In the genomic region with DNA sequence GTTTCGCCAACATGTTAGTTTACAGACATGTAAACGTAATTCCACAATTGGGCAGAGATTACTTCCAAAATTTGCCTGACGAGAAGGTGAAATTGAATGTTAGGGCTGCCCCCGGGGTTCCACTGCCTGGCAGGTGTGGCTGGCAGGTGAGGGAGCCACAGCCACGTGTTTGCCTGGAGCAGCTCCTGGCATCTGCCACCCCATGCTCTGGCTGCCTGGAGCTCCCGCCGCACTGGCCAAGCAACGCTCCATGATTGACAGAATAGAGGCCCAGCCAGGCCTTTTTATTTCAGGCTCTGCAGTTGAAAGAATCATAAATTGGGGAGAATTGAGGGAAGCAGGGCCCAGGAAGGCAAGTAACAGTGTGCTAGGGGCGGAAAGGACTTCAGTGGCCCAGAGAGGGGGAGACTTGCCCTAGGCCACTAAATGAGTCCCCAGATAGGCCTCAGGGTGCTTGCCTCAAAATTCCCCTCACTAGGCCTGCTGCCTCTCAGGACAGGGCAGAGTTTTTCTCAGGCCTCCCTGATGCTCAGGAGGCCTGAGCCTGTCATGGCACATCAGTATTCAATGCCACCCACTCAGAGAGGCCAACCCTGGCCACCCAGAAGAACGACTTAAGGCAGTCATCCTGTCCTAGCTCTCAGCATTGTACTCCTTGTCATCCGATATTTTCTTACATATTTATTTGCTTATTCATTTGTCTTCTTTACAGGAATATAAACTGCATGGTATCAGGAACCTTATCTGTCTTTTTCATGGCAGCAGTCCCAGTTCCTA, we compare ENCODE assay signal across 19 cellular contexts. TPM values are rescaled to one million over a fixed set of nuclear protein-coding genes. Genes with fewer than 3 reads are reported as not detected.
DNase-seq lines count a peak whose midpoint lies in the region; ATAC-seq and TF ChIP-seq lines count a peak whose summit lies in the region.
"Had no signal": no experiment of that assay in that cellular context is flagged by ENCODE, and none has a peak within 500 bp of the region (broad histone marks: within the 10 kb centered on the region; RNA-seq: fewer than 3 reads in every experiment).

No MANE protein-coding gene starts in this region.

- TF ChIP-seq CTCF in WTC11 (IDR thresholded peaks at IDR 0.05), result no peak

- intact Hi-C loops in left cardiac atrium (cut with DNase I), result no loop called here

- POLR2A ChIA-PET in WTC11 (lab: Charles Lee), result no interaction called here

- CTCF ChIA-PET in WTC11 (lab: Charles Lee), result interaction anchor here (0.6 to 1.5 kb wide), 2 partner anchors 13 to 89 kb away, joined by 4 read pairs; no protein-coding TSS in a partner anchor

- peaks cover 20% of the 10 kb centered on the region for H3K4me1 Mint-ChIP-seq in WTC11

- DNase-seq in NCI-H146 (lab: John Stamatoyannopoulos, UW), result peak; percentile 45
- DNase-seq in NCI-H146 treated with DMSO at 0.1 percent for 48 hours (lab: John Stamatoyannopoulos, UW; ENCODE audit: unreplicated experiment), result no peak
- DNase-seq in COLO668 (lab: John Stamatoyannopoulos, UW; ENCODE audit: unreplicated experiment), result peak; percentile 47
- no peak for DNase-seq in WTC11 (ENCODE audit: low spot score)
- no peak for DNase-seq in left cardiac atrium
- DNase-seq in CD1c-positive myeloid dendritic cell (ENCODE audit: extremely low spot score), result no peak
- DNase-seq in activated effector memory CD4-positive, alpha-beta T cell treated with anti-CD3 and anti-CD28 coated beads, Interleukin-2, amount 50 U/mL, for 16 hours, result no peak
- DNase-seq: activated CD4-positive, alpha-beta T cell treated with anti-CD3 and anti-CD28 coated beads, Interleukin-2, amount 10 ng/mL, durations not matched to agents 7 days and 5 days; activated CD8-positive, alpha-beta memory T cell treated with anti-CD3 and anti-CD28 coated beads, Interleukin-2, amount 50 U/mL, for 48 hours; central memory CD4-positive, alpha-beta T cell; effector memory CD4-positive, alpha-beta T cell; KBM-7; left lung; mucosa of descending colon; MV-4-11; spleen; stimulated activated CD4-positive, alpha-beta T cell treated with anti-CD3 and anti-CD28 coated beads, Interleukin-4, amount 100 ng/mL, for 4 hours had no signal

- no peak overlapping the region for H3K27ac Mint-ChIP-seq in WTC11

- ATAC-seq in WTC11 (0 out of 2 replicates have a peak, but pooled peaks have one; percentile 28), left cardiac atrium (peak; percentile 50 to 53), HG03432 (IDR thresholded peaks at IDR 0.05; ENCODE audit: unreplicated experiment) (no peak)
- ATAC-seq: A549, left lung, mucosa of descending colon had no signal

- no peaks in the 10 kb centered on the region for H3K36me3 Mint-ChIP-seq in WTC11

- no peaks in the 10 kb centered on the region for H3K27me3 Mint-ChIP-seq in WTC11 (ENCODE audit: low read depth)
- H3K27me3 Mint-ChIP-seq: activated CD4-positive, alpha-beta T cell treated with anti-CD3 and anti-CD28 coated beads, Interleukin-2, amount 10 ng/mL, durations not matched to agents 7 days and 5 days had no signal

- H3K9me3 Mint-ChIP-seq in WTC11, result no peaks in the 10 kb centered on the region

- H3K4me3 Mint-ChIP-seq in WTC11, result no peak overlapping the region
- H3K4me3 Mint-ChIP-seq: activated CD4-positive, alpha-beta T cell treated with anti-CD3 and anti-CD28 coated beads, Interleukin-2, amount 10 ng/mL, durations not matched to agents 7 days and 5 days had no signal

TF ChIP-seq in WTC11, 78 proteins besides CTCF, POLR2A, EP300 and RAD21:
- no peak for TF ChIP-seq HMGA2 (CRISPR knock-in tag; IDR thresholded peaks at IDR 0.05)
- TF ChIP-seq PREB (CRISPR knock-in tag; IDR thresholded peaks at IDR 0.05; ENCODE audit: borderline replicate concordance), result no peak
- TF ChIP-seq ZNF512 (CRISPR knock-in tag; IDR thresholded peaks at IDR 0.05; ENCODE audit: borderline replicate concordance), result no peak
- no peak for TF ChIP-seq ZNF232 (CRISPR knock-in tag; IDR thresholded peaks at IDR 0.05)
- TF ChIP-seq, protein P1, sequence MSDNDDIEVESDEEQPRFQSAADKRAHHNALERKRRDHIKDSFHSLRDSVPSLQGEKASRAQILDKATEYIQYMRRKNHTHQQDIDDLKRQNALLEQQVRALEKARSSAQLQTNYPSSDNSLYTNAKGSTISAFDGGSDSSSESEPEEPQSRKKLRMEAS (CRISPR knock-in tag; IDR thresholded peaks at IDR 0.05), result no peak
- TF ChIP-seq, protein P2, sequence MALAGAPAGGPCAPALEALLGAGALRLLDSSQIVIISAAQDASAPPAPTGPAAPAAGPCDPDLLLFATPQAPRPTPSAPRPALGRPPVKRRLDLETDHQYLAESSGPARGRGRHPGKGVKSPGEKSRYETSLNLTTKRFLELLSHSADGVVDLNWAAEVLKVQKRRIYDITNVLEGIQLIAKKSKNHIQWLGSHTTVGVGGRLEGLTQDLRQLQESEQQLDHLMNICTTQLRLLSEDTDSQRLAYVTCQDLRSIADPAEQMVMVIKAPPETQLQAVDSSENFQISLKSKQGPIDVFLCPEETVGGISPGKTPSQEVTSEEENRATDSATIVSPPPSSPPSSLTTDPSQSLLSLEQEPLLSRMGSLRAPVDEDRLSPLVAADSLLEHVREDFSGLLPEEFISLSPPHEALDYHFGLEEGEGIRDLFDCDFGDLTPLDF (CRISPR knock-in tag; IDR thresholded peaks at IDR 0.05), result no peak
- TF ChIP-seq NFATC4 (CRISPR knock-in tag; IDR thresholded peaks at IDR 0.05), result no peak
- TF ChIP-seq ELF4 (CRISPR knock-in tag; IDR thresholded peaks at IDR 0.05; ENCODE audit: low read depth), result no peak
- no peak for TF ChIP-seq GTF2I (CRISPR knock-in tag; conservative IDR thresholded peaks at IDR 0.05)
- TF ChIP-seq ZNF317 (CRISPR knock-in tag; IDR thresholded peaks at IDR 0.05; ENCODE audit: borderline replicate concordance, low read depth), result no peak
- TF ChIP-seq ATF1 (CRISPR knock-in tag; IDR thresholded peaks at IDR 0.05), result no peak
- no peak for TF ChIP-seq ZNF416 (CRISPR knock-in tag; IDR thresholded peaks at IDR 0.05)
- TF ChIP-seq PRRX2 (CRISPR knock-in tag; IDR thresholded peaks at IDR 0.05), result no peak

RNA-seq across cellular contexts. Expression of gene S1PR1, which starts 16.7 kb away (rescaled TPM):
- 3.2 to 3.4 TPM (median 3.2 TPM) in 3 replicates for total RNA-seq in WTC11 (2021)
- 10 to 100 TPM; 69.3 to 85.3 TPM for total RNA-seq in left cardiac atrium

Comparison
In these comparisons a context has a peak if more than half of its experiments do, and no peak if none do; other contexts are left out.
1. DNase-seq: peak in NCI-H146 (single experiment) and COLO668 (single experiment); none in NCI-H146 treated with DMSO at 0.1 percent for 48 hours (single experiment), WTC11 (single experiment), left cardiac atrium (single experiment), CD1c-positive myeloid dendritic cell (single experiment) and activated effector memory CD4-positive, alpha-beta T cell treated with anti-CD3 and anti-CD28 coated beads, Interleukin-2, amount 50 U/mL, for 16 hours (single experiment).
2. RNA of gene S1PR1, which starts 16.7 kb away (total RNA-seq): 69.3 to 85.3 TPM in left cardiac atrium; 3.2 to 3.4 TPM in WTC11; every median in the first group is over 10 times any median in the second.